18 cellular contexts compared by ENCODE assay signal in the genomic region with DNA sequence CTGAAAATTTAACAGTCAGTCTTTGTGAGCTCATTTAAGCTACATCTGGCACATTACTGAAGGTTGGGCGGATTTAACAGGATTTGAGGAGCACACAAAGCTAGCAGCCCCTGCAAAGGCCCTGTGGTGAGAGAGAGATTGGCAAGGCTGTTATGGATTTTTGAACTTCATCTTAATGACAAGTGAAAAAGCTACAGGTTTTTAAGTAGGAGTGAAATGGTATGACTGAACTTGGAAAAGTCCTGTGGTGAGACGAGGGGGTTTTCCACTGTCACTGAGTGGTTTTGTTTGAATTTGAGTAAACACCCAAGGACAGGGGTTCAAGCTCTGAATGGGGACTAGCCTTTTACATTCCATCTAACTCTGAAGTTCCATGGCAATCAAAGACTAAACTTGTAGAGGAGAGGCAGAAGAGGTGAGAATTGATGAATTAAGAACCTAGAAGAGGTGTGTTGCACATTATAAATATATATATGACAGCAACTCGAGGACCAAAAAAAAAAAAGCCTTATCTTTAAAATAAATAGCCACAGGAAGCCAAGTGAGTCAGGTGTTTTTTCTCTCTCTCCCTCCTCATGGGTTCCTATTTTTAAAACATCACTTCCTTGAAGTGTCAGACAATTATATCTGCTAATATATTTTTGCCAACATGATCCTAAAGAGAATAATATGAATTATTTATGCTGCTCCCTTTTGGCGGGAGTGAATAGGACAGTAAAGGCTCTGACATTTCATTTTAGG. TPM values are rescaled to one million over a fixed set of nuclear protein-coding genes. Genes with fewer than 3 reads are reported as not detected.
DNase-seq lines count a peak whose midpoint lies in the region; ATAC-seq, FAIRE-seq and TF ChIP-seq lines count a peak whose summit lies in the region.
"Had no signal": no experiment of that assay in that cellular context is flagged by ENCODE, and none has a peak within 500 bp of the region (broad histone marks: within the 10 kb centered on the region; RNA-seq: fewer than 3 reads in every experiment).

No MANE protein-coding gene starts in this region.

- no peak for TF ChIP-seq POLR2A in vagina (IDR thresholded peaks at IDR 0.05)

- H3K27me3 ChIP-seq in vagina = no peaks in the 10 kb centered on the region
- H3K27me3 ChIP-seq: testis had no signal

- peak; percentile 86 for FAIRE-seq in GM18507 (lab: Jason Lieb, UNC)
- FAIRE-seq: colon, H1 had no signal

- no peaks in the 10 kb centered on the region for H3K9me3 ChIP-seq in vagina
- H3K9me3 ChIP-seq: left ventricle myocardium inferior, testis had no signal

- no peak overlapping the region for H3K27ac ChIP-seq in vagina
- H3K27ac ChIP-seq: left ventricle myocardium inferior, testis had no signal

- DNase-seq in DMS53 treated with DMSO at 0.1 percent for 48 hours (lab: John Stamatoyannopoulos, UW; ENCODE audit: unreplicated experiment) (peak; percentile 20), GM18507 (ENCODE audit: extremely low spot score, insufficient read length, low read depth) (no peak), astrocyte of the spinal cord (ENCODE audit: low read depth, low spot score) (peak; percentile 27), globus pallidus (ENCODE audit: low spot score) (no peak), anterior cingulate cortex (lab: John Stamatoyannopoulos, UW) (no peak), Right ventricle myocardium inferior (ENCODE audit: missing footprints) (no peak), vagina (ENCODE audit: extremely low spot score in 2 of 2) (no peak)
- DNase-seq: GDM1, hippocampal formation, left ventricle myocardium inferior, SW 1271, testis had no signal

- in situ Hi-C loops in astrocyte of the spinal cord (cut with HindIII; ENCODE audit: low sequenced_read_pairs) = no loop called here

- TF ChIP-seq CTCF in astrocyte of the spinal cord (IDR thresholded peaks at IDR 0.05; ENCODE audit: low read depth, low read length) (no peak), vagina (IDR thresholded peaks at IDR 0.05) (no peak)

- H3K4me3 ChIP-seq in astrocyte of the spinal cord (ENCODE audit: low read depth, low read length) = no peak overlapping the region
- no peak overlapping the region for H3K4me3 ChIP-seq in vagina
- H3K4me3 ChIP-seq: left ventricle myocardium inferior, testis had no signal

- peak; percentile 23 for ATAC-seq in HG03432 (IDR thresholded peaks at IDR 0.05; ENCODE audit: unreplicated experiment)
- ATAC-seq in Right ventricle myocardium inferior = no peak
- ATAC-seq: sciatic nerve, WTC11 had no signal

- no peaks in the 10 kb centered on the region for H3K4me1 ChIP-seq in vagina
- H3K4me1 ChIP-seq: left ventricle myocardium inferior, testis had no signal

- intact Hi-C loops in Right ventricle myocardium inferior (cut with DNase I) (no loop called here), vagina (cut with DNase I) (no loop called here)

- H3K36me3 ChIP-seq in vagina = no peaks in the 10 kb centered on the region
- H3K36me3 ChIP-seq: left ventricle myocardium inferior had no signal

RNA-seq across cellular contexts. Expression of a gene that starts 47.8 kb away (rescaled TPM):
- total RNA-seq in Right ventricle myocardium inferior (not detected), vagina (not detected)
- total RNA-seq: CD8-positive, alpha-beta T cell; H1; left ventricle myocardium inferior; sciatic nerve; WTC11 had no signal

Comparison
In these comparisons a context has a peak if more than half of its experiments do, and no peak if none do; other contexts are left out.
1. DNase-seq: peak in DMS53 treated with DMSO at 0.1 percent for 48 hours (single experiment) and astrocyte of the spinal cord (single experiment); none in GM18507 (single experiment), globus pallidus (single experiment), anterior cingulate cortex (0 of 58), Right ventricle myocardium inferior (single experiment) and vagina (0 of 2).